ENCODE assay signal across 26 cellular contexts in the genomic region with DNA sequence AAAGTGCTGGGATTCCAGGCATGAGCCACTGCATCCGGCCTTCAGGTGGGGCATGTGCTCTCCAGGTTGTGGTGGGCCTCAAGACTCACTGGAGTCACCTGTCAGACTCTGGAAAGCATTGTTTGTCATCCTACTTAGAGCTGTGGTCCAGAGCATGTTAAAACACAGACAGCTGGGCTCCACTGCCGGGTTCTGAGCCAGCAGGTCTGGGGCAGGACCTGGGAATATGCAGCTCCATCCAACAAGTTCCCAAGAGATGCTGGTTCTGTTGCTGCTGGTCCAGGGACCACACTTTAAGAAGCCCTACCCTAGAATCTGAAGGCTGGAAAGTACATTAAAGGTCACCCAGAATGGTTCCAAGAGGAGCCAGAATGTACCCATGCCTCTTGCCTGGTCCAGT.
DNase-seq lines count a peak whose midpoint lies in the region; ATAC-seq lines count a peak whose summit lies in the region.
"Had no signal": no experiment of that assay in that cellular context is flagged by ENCODE, and none has a peak within 500 bp of the region (broad histone marks: within the 10 kb centered on the region; RNA-seq: fewer than 3 reads in every experiment).

No MANE protein-coding gene starts in this region.

- ATAC-seq in central memory CD8-positive, alpha-beta T cell (replicated peaks; ENCODE audit: extremely low read depth, poor library complexity, severe bottlenecking) = no peak
- ATAC-seq: esophagus mucosa; foreskin keratinocyte; K562; left lobe of liver; naive thymus-derived CD4-positive, alpha-beta T cell had no signal

- H3K9me3 ChIP-seq in BLaER1 treated with 17β-estradiol and CSF1 and Interleukin-3, amounts not matched to agents 10 nM and 100 nM (replicated peaks in 1 of 11) = no peaks in the 10 kb centered on the region
- H3K9me3 ChIP-seq in stomach smooth muscle (ENCODE audit: control insufficient read depth in 2 of 2, low read length in 2 of 2) = no peaks in the 10 kb centered on the region

- H3K27ac Mint-ChIP-seq in central memory CD8-positive, alpha-beta T cell (ENCODE audit: low read depth) = peak overlapping the region; percentile 32

- H3K4me1 ChIP-seq in BLaER1 treated with 17β-estradiol and CSF1 and Interleukin-3, amounts not matched to agents 10 nM and 100 nM = peaks cover 98 to 100% (median 99%) of the 10 kb centered on the region in 10 experiments
- peaks cover 63% of the 10 kb centered on the region for H3K4me1 ChIP-seq in stomach smooth muscle (ENCODE audit: control insufficient read depth, insufficient read depth, low read length)
- H3K4me1 ChIP-seq: foreskin keratinocyte had no signal

- no peak overlapping the region for H3K4me3 Mint-ChIP-seq in central memory CD8-positive, alpha-beta T cell
- H3K4me3 Mint-ChIP-seq: brain had no signal

- no peaks in the 10 kb centered on the region for H3K9me3 Mint-ChIP-seq in central memory CD8-positive, alpha-beta T cell
- H3K9me3 Mint-ChIP-seq: T-cell had no signal

- no peak overlapping the region for H3K4me3 ChIP-seq in BLaER1 treated with 17β-estradiol and CSF1 and Interleukin-3, amounts not matched to agents 10 nM and 100 nM
- H3K4me3 ChIP-seq in stomach smooth muscle (ENCODE audit: low read length in 2 of 2) = no peak overlapping the region
- H3K4me3 ChIP-seq: coronary artery, hepatocyte, K562 had no signal

- H3K36me3 Mint-ChIP-seq in central memory CD8-positive, alpha-beta T cell (ENCODE audit: insufficient read depth) = peaks cover 6% of the 10 kb centered on the region
- H3K36me3 Mint-ChIP-seq: brain; naive thymus-derived CD4-positive, alpha-beta T cell; T-cell had no signal

- no peaks in the 10 kb centered on the region for H4K20me1 ChIP-seq in BLaER1 treated with 17β-estradiol and CSF1 and Interleukin-3, amounts not matched to agents 10 nM and 100 nM

- H3K9ac ChIP-seq in BLaER1 treated with 17β-estradiol and CSF1 and Interleukin-3, amounts not matched to agents 10 nM and 100 nM = peak overlapping the region in 10 of 11 experiments; percentile 14 to 97 (median 87); a peak in 15 of 22 replicates
- no peak overlapping the region for H3K9ac ChIP-seq in stomach smooth muscle (ENCODE audit: low read length in 2 of 2)

- peak overlapping the region; percentile 34 to 100 (median 98); a peak in 20 of 22 replicates for H3K27ac ChIP-seq in BLaER1 treated with 17β-estradiol and CSF1 and Interleukin-3, amounts not matched to agents 10 nM and 100 nM
- H3K27ac ChIP-seq in layer of hippocampus (ENCODE audit: low read depth, low read length) (peak overlapping the region; percentile 35), stomach smooth muscle (ENCODE audit: low read length) (peak overlapping the region; percentile 18)
- H3K27ac ChIP-seq: foreskin keratinocyte had no signal

- no peak for DNase-seq in central memory CD8-positive, alpha-beta T cell (ENCODE audit: low spot score in 2 of 2)
- DNase-seq in anterior cingulate cortex (lab: John Stamatoyannopoulos, UW) (no peak), inferior parietal cortex (ENCODE audit: extremely low spot score) (no peak), NCI-H1930 (lab: John Stamatoyannopoulos, UW) (no peak)
- no peak for DNase-seq in stimulated activated CD4-positive, alpha-beta T cell treated with anti-CD3 and anti-CD28 coated beads, Interleukin-4, amount 100 ng/mL, for 4 hours
- DNase-seq: activated CD4-positive, alpha-beta T cell treated with anti-CD3 and anti-CD28 coated beads, Interleukin-2, amount 50 U/mL, for 4 hours; activated naive CD4-positive, alpha-beta T cell treated with Interleukin-2 at 50 U/mL for 16 hours; DMS153; foreskin keratinocyte; MM.1S; NCI-H1417; NCI-H2081 treated with DMSO at 0.1 percent for 48 hours; NCI-H345; NCI-H774 had no signal

- H3K27me3 ChIP-seq in BLaER1 treated with 17β-estradiol and CSF1 and Interleukin-3, amounts not matched to agents 10 nM and 100 nM = no peaks in the 10 kb centered on the region
- H3K27me3 ChIP-seq in layer of hippocampus (ENCODE audit: control insufficient read depth, insufficient read depth, low read length) (no peaks in the 10 kb centered on the region), stomach smooth muscle (ENCODE audit: control insufficient read depth in 1 of 2, insufficient read depth in 2 of 2, low read length in 2 of 2) (no peaks in the 10 kb centered on the region)
- H3K27me3 ChIP-seq: foreskin keratinocyte, hepatocyte had no signal

- H3K4me2 ChIP-seq in BLaER1 treated with 17β-estradiol and CSF1 and Interleukin-3, amounts not matched to agents 10 nM and 100 nM = peak overlapping the region; percentile 91 to 99 (median 98)

- no peaks in the 10 kb centered on the region for H3K27me3 Mint-ChIP-seq in central memory CD8-positive, alpha-beta T cell
- H3K27me3 Mint-ChIP-seq: B cell had no signal

- H3K36me3 ChIP-seq in BLaER1 treated with 17β-estradiol and CSF1 and Interleukin-3, amounts not matched to agents 10 nM and 100 nM = peaks cover 0 to 4% (median 0%) of the 10 kb centered on the region in 11 experiments; a peak in 1 of 22 replicates
- no peaks in the 10 kb centered on the region for H3K36me3 ChIP-seq in stomach smooth muscle (ENCODE audit: control insufficient read depth in 2 of 2, insufficient read depth in 2 of 2, low read length in 2 of 2)

- peaks cover 60% of the 10 kb centered on the region for H3K4me1 Mint-ChIP-seq in central memory CD8-positive, alpha-beta T cell

Comparison
In these comparisons a context has a peak if more than half of its experiments do, and no peak if none do; other contexts are left out.
1. H3K27ac ChIP-seq: peak in every context shown above with its lines; median percentile 98 in BLaER1 treated with 17β-estradiol and CSF1 and Interleukin-3, amounts not matched to agents 10 nM and 100 nM; 35 in layer of hippocampus; 18 in stomach smooth muscle.
2. H3K9ac ChIP-seq: peak in BLaER1 treated with 17β-estradiol and CSF1 and Interleukin-3, amounts not matched to agents 10 nM and 100 nM (10 of 11); none in stomach smooth muscle (0 of 2).